ENCODE assay signal across 39 cellular contexts in the genomic region with DNA sequence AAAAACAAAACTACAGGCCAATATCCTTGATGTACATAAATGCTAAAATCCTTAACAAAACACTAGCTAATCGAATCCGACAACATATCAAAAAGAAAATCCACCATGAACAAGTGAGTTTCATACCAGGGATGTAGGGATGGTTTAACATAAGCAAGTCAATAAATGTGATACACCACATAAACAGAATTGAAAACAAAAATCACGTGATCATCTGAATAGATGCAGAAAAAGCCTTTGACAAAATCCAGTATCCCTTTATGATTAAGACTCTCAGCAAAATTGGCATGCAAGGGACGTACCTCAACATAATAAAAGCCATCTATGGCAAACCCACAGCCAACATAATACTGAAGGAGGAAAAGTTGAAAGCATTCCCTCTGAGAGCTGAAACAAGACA.
"Had no signal": no experiment of that assay in that cellular context is flagged by ENCODE, and none has a peak within 500 bp of the region (broad histone marks: within the 10 kb centered on the region; RNA-seq: fewer than 3 reads in every experiment).

No MANE protein-coding gene starts in this region.

- H3K27ac Mint-ChIP-seq: activated naive CD4-positive, alpha-beta T cell treated with anti-CD3 and anti-CD28 coated beads for 36 hours; activated naive CD4-positive, alpha-beta T cell treated with anti-CD3 and anti-CD28 coated beads, Interleukin-2, amount 10 ng/mL, durations not matched to agents 7 days and 5 days; activated naive CD4-positive, alpha-beta T cell treated with anti-CD3 and anti-CD28 coated beads, Interleukin-2, amount 50 U/mL, for 24 hours; activated naive CD4-positive, alpha-beta T cell treated with anti-CD3 and anti-CD28 coated beads, Interleukin-2, amount 50 U/mL, for 72 hours; activated naive CD8-positive, alpha-beta T cell; activated naive CD8-positive, alpha-beta T cell treated with anti-CD3 and anti-CD28 coated beads for 36 hours; activated naive CD8-positive, alpha-beta T cell treated with anti-CD3 and anti-CD28 coated beads, Interleukin-2, amount 10 ng/mL, durations not matched to agents 7 days and 5 days; activated naive CD8-positive, alpha-beta T cell treated with anti-CD3 and anti-CD28 coated beads, Interleukin-2, amount 50 U/mL, for 24 hours; activated T-cell treated with anti-CD3 and anti-CD28 coated beads, Interleukin-2, amount 50 U/mL, for 24 hours; activated T-cell treated with anti-CD3 and anti-CD28 coated beads, Interleukin-2, amount 50 U/mL, for 72 hours; activated T-helper 1 cell treated with anti-CD3 and anti-CD28 coated beads, Interleukin-12 subunit alpha, Interleukin-12 subunit beta, Interleukin-2, Interleukin-4 antibody, amounts not matched to agents 30 ng/mL and 10 ng/mL and 1 ng/mL, durations not matched to agents 14 hours and 24 hours and 36 hours; activated T-helper 17 cell treated with anti-CD3 and anti-CD28 coated beads, Interleukin-2, amount 50 U/mL, for 72 hours; activated T-helper 2 cell treated with anti-CD3 and anti-CD28 coated beads, Interferon-gamma antibody, Interleukin-2, Interleukin-4, amounts not matched to agents 10 μg/mL and 5 μg/mL and 100 μg/mL, durations not matched to agents 14 hours and 24 hours and 36 hours; brain had no signal

- DNase-seq: activated effector memory CD4-positive, alpha-beta T cell treated with anti-CD3 and anti-CD28 coated beads, Interleukin-2, amount 50 U/mL, for 16 hours; activated effector memory CD4-positive, alpha-beta T cell treated with Interleukin-2 at 50 U/mL for 16 hours; activated gamma-delta T cell; activated gamma-delta T cell treated with Interleukin-2 at 50 U/mL for 16 hours; activated naive CD4-positive, alpha-beta T cell; activated naive CD4-positive, alpha-beta T cell treated with anti-CD3 and anti-CD28 coated beads for 36 hours; activated naive CD4-positive, alpha-beta T cell treated with anti-CD3 and anti-CD28 coated beads, Interleukin-2, amount 10 ng/mL, durations not matched to agents 7 days and 5 days; activated naive CD4-positive, alpha-beta T cell treated with anti-CD3 and anti-CD28 coated beads, Interleukin-2, amount 50 U/mL, for 16 hours; activated naive CD4-positive, alpha-beta T cell treated with Interleukin-2 at 50 U/mL for 16 hours; activated naive CD8-positive, alpha-beta T cell treated with anti-CD3 and anti-CD28 coated beads for 36 hours; activated naive CD8-positive, alpha-beta T cell treated with anti-CD3 and anti-CD28 coated beads, Interleukin-2, amount 10 ng/mL, durations not matched to agents 7 days and 5 days; activated naive CD8-positive, alpha-beta T cell treated with anti-CD3 and anti-CD28 coated beads, Interleukin-2, amount 50 U/mL, for 24 hours; activated T-cell treated with anti-CD3 and anti-CD28 coated beads, Interleukin-2, amount 50 U/mL, for 24 hours; activated T-cell treated with anti-CD3 and anti-CD28 coated beads, Interleukin-2, amount 50 U/mL, for 4 hours; activated T-cell treated with anti-CD3 and anti-CD28 coated beads, Interleukin-2, amount 50 U/mL, for 48 hours; activated T-cell treated with anti-CD3 and anti-CD28 coated beads, Interleukin-2, amount 50 U/mL, for 72 hours; adrenal gland; amniotic stem cell; amygdala; anterior cingulate cortex; aorta; body of pancreas; brain microvascular endothelial cell; caudate nucleus; central memory CD4-positive, alpha-beta T cell; cerebellar nuclear complex had no signal

- H3K9me3 ChIP-seq: adrenal gland, ascending aorta, body of pancreas, breast epithelium had no signal

- H3K36me3 ChIP-seq: adrenal gland, ascending aorta, brain microvascular endothelial cell, breast epithelium, cardiac muscle cell had no signal

- H3K4me1 Mint-ChIP-seq: activated naive CD4-positive, alpha-beta T cell treated with anti-CD3 and anti-CD28 coated beads, Interleukin-2, amount 10 ng/mL, durations not matched to agents 7 days and 5 days; activated naive CD4-positive, alpha-beta T cell treated with anti-CD3 and anti-CD28 coated beads, Interleukin-2, amount 50 U/mL, for 24 hours; activated naive CD8-positive, alpha-beta T cell treated with anti-CD3 and anti-CD28 coated beads for 36 hours; activated naive CD8-positive, alpha-beta T cell treated with anti-CD3 and anti-CD28 coated beads, Interleukin-2, amount 10 ng/mL, durations not matched to agents 7 days and 5 days; activated naive CD8-positive, alpha-beta T cell treated with anti-CD3 and anti-CD28 coated beads, Interleukin-2, amount 50 U/mL, for 24 hours; activated T-helper 17 cell treated with anti-CD3 and anti-CD28 coated beads, Interleukin-2, amount 50 U/mL, for 72 hours; brain; central memory CD8-positive, alpha-beta T cell had no signal

- H3K27me3 ChIP-seq: adrenal gland, ascending aorta, body of pancreas, brain microvascular endothelial cell, breast epithelium, cardiac muscle cell had no signal

- H3K4me1 ChIP-seq: adrenal gland, ascending aorta, body of pancreas, breast epithelium had no signal

- H3K27ac ChIP-seq: adrenal gland, ascending aorta, body of pancreas, brain microvascular endothelial cell, breast epithelium, cardiac muscle cell had no signal

- H3K4me3 Mint-ChIP-seq: activated naive CD4-positive, alpha-beta T cell treated with anti-CD3 and anti-CD28 coated beads for 36 hours; activated naive CD4-positive, alpha-beta T cell treated with anti-CD3 and anti-CD28 coated beads, Interleukin-2, amount 10 ng/mL, durations not matched to agents 7 days and 5 days; activated naive CD4-positive, alpha-beta T cell treated with anti-CD3 and anti-CD28 coated beads, Interleukin-2, amount 50 U/mL, for 24 hours; activated naive CD8-positive, alpha-beta T cell; activated naive CD8-positive, alpha-beta T cell treated with anti-CD3 and anti-CD28 coated beads for 36 hours; activated naive CD8-positive, alpha-beta T cell treated with anti-CD3 and anti-CD28 coated beads, Interleukin-2, amount 10 ng/mL, durations not matched to agents 7 days and 5 days; activated naive CD8-positive, alpha-beta T cell treated with anti-CD3 and anti-CD28 coated beads, Interleukin-2, amount 50 U/mL, for 24 hours; activated T-cell treated with anti-CD3 and anti-CD28 coated beads, Interleukin-2, amount 50 U/mL, for 24 hours; activated T-cell treated with anti-CD3 and anti-CD28 coated beads, Interleukin-2, amount 50 U/mL, for 4 hours; activated T-cell treated with anti-CD3 and anti-CD28 coated beads, Interleukin-2, amount 50 U/mL, for 72 hours; activated T-helper 1 cell treated with anti-CD3 and anti-CD28 coated beads, Interleukin-12 subunit alpha, Interleukin-12 subunit beta, Interleukin-2, Interleukin-4 antibody, amounts not matched to agents 30 ng/mL and 10 ng/mL and 1 ng/mL, durations not matched to agents 14 hours and 24 hours and 36 hours; activated T-helper 17 cell treated with anti-CD3 and anti-CD28 coated beads, Interleukin-2, amount 50 U/mL, for 72 hours; brain; central memory CD8-positive, alpha-beta T cell had no signal

- FAIRE-seq: astrocyte, bronchial epithelial cell had no signal

- ATAC-seq: activated naive CD4-positive, alpha-beta T cell treated with anti-CD3 and anti-CD28 coated beads, Interleukin-2, amount 50 U/mL, for 72 hours; activated naive CD8-positive, alpha-beta T cell treated with anti-CD3 and anti-CD28 coated beads, Interleukin-2, amount 50 U/mL, for 24 hours; activated T-cell treated with anti-CD3 and anti-CD28 coated beads, Interleukin-2, amount 50 U/mL, for 4 hours; activated T-cell treated with anti-CD3 and anti-CD28 coated beads, Interleukin-2, amount 50 U/mL, for 72 hours; activated T-helper 17 cell treated with anti-CD3 and anti-CD28 coated beads, Interleukin-2, amount 50 U/mL, for 72 hours; body of pancreas had no signal

- H3K4me3 ChIP-seq: adrenal gland, ascending aorta, body of pancreas, breast epithelium, cardiac muscle cell had no signal

- H3K36me3 Mint-ChIP-seq: activated naive CD4-positive, alpha-beta T cell treated with anti-CD3 and anti-CD28 coated beads, Interleukin-2, amount 10 ng/mL, durations not matched to agents 7 days and 5 days; activated naive CD4-positive, alpha-beta T cell treated with anti-CD3 and anti-CD28 coated beads, Interleukin-2, amount 50 U/mL, for 24 hours; activated naive CD8-positive, alpha-beta T cell; activated naive CD8-positive, alpha-beta T cell treated with anti-CD3 and anti-CD28 coated beads for 36 hours; activated naive CD8-positive, alpha-beta T cell treated with anti-CD3 and anti-CD28 coated beads, Interleukin-2, amount 10 ng/mL, durations not matched to agents 7 days and 5 days; brain had no signal

- H3K27me3 Mint-ChIP-seq: activated naive CD4-positive, alpha-beta T cell treated with anti-CD3 and anti-CD28 coated beads, Interleukin-2, amount 10 ng/mL, durations not matched to agents 7 days and 5 days; activated naive CD4-positive, alpha-beta T cell treated with anti-CD3 and anti-CD28 coated beads, Interleukin-2, amount 50 U/mL, for 24 hours; activated naive CD8-positive, alpha-beta T cell; activated naive CD8-positive, alpha-beta T cell treated with anti-CD3 and anti-CD28 coated beads for 36 hours; activated naive CD8-positive, alpha-beta T cell treated with anti-CD3 and anti-CD28 coated beads, Interleukin-2, amount 10 ng/mL, durations not matched to agents 7 days and 5 days; activated naive CD8-positive, alpha-beta T cell treated with anti-CD3 and anti-CD28 coated beads, Interleukin-2, amount 50 U/mL, for 24 hours; activated T-cell treated with anti-CD3 and anti-CD28 coated beads, Interleukin-2, amount 50 U/mL, for 24 hours; activated T-helper 17 cell treated with anti-CD3 and anti-CD28 coated beads, Interleukin-2, amount 50 U/mL, for 72 hours; central memory CD8-positive, alpha-beta T cell had no signal
